13 cellular contexts compared by ENCODE assay signal in genomic region chr5:124755565-124755964, GRCh38. TPM values are rescaled to one million over a fixed set of nuclear protein-coding genes. Genes with fewer than 3 reads are reported as not detected.
DNase-seq lines count a peak whose midpoint lies in the region; ATAC-seq, FAIRE-seq and TF ChIP-seq lines count a peak whose summit lies in the region.
"Had no signal": no experiment of that assay in that cellular context is flagged by ENCODE, and none has a peak within 500 bp of the region (broad histone marks: within the 10 kb centered on the region; RNA-seq: fewer than 3 reads in every experiment).

No MANE protein-coding gene starts in this region.

- ATAC-seq in GM18858 (IDR thresholded peaks at IDR 0.05; ENCODE audit: unreplicated experiment), result no peak
- ATAC-seq in CD8-positive, alpha-beta T cell, result no peak
- ATAC-seq: activated CD8-positive, alpha-beta T cell treated with anti-CD3 and anti-CD28 coated beads for 36 hours; esophagus mucosa; stimulated activated effector memory CD8-positive, alpha-beta T cell treated with anti-CD3 and anti-CD28 coated beads, Interleukin-12 subunit alpha, Interleukin-12 subunit beta, amount 100 ng/mL, for 72 hours had no signal

- H3K4me1 ChIP-seq in CD8-positive, alpha-beta T cell (ENCODE audit: insufficient read depth, low read length), result no peaks in the 10 kb centered on the region
- H3K4me1 ChIP-seq in effector memory CD4-positive, alpha-beta T cell (ENCODE audit: control insufficient read depth, insufficient read depth, low read length, poor library complexity, severe bottlenecking), result no peaks in the 10 kb centered on the region

- CTCF ChIA-PET in CD8-positive, alpha-beta T cell (lab: Charles Lee), result no interaction called here

- H3K27ac ChIP-seq in CD8-positive, alpha-beta T cell (ENCODE audit: low read depth, low read length), result no peak overlapping the region
- no peak overlapping the region for H3K27ac ChIP-seq in effector memory CD4-positive, alpha-beta T cell (ENCODE audit: insufficient read depth, low read length, poor library complexity, severe bottlenecking)

- no peak for FAIRE-seq in GM12892 (lab: Jason Lieb, UNC)

- H3K27me3 ChIP-seq in CD8-positive, alpha-beta T cell (ENCODE audit: insufficient read depth, low read length), result no peaks in the 10 kb centered on the region
- no peaks in the 10 kb centered on the region for H3K27me3 ChIP-seq in effector memory CD4-positive, alpha-beta T cell (replicated peaks; ENCODE audit: control insufficient read depth, insufficient read depth, low read length, poor library complexity, severe bottlenecking)

- peaks cover 46% of the 10 kb centered on the region for H3K4me1 Mint-ChIP-seq in brain
- no peaks in the 10 kb centered on the region for H3K4me1 Mint-ChIP-seq in CD8-positive, alpha-beta T cell (ENCODE audit: low read depth)
- H3K4me1 Mint-ChIP-seq: stimulated activated effector memory CD8-positive, alpha-beta T cell treated with anti-CD3 and anti-CD28 coated beads, Interleukin-12 subunit alpha, Interleukin-12 subunit beta, amount 100 ng/mL, for 72 hours had no signal

- peak overlapping the region; percentile 7 to 87 (median 69) for H3K27ac Mint-ChIP-seq in brain
- H3K27ac Mint-ChIP-seq in CD8-positive, alpha-beta T cell, result no peak overlapping the region
- H3K27ac Mint-ChIP-seq: activated CD8-positive, alpha-beta T cell treated with anti-CD3 and anti-CD28 coated beads for 36 hours; memory B cell; stimulated activated effector memory CD8-positive, alpha-beta T cell treated with anti-CD3 and anti-CD28 coated beads, Interleukin-12 subunit alpha, Interleukin-12 subunit beta, amount 100 ng/mL, for 72 hours had no signal

- POLR2A ChIA-PET in CD8-positive, alpha-beta T cell (lab: Charles Lee), result interaction anchor here (0.6 kb wide), 1 partner anchor 40 kb away, joined by 3 read pairs; no protein-coding TSS in a partner anchor

- intact Hi-C loops in CD8-positive, alpha-beta T cell (cut with DNase I, micrococcal nuclease), result no loop called here

- DNase-seq in EL, result peak; percentile 31
- peak; percentile 53 for DNase-seq in NCI-H2196 treated with DMSO at 0.1 percent for 48 hours (lab: John Stamatoyannopoulos, UW; ENCODE audit: unreplicated experiment)
- peak; percentile 60 for DNase-seq in midbrain (lab: John Stamatoyannopoulos, UW)
- DNase-seq in CD8-positive, alpha-beta T cell, result no peak
- DNase-seq in GM12892 (ENCODE audit: insufficient read length), result no peak
- no peak for DNase-seq in effector memory CD4-positive, alpha-beta T cell
- DNase-seq: activated CD8-positive, alpha-beta T cell treated with anti-CD3 and anti-CD28 coated beads for 36 hours; MM.1S had no signal

- peaks cover 0 to 3% (median 0%) of the 10 kb centered on the region in 5 experiments for H3K9me3 Mint-ChIP-seq in brain
- no peaks in the 10 kb centered on the region for H3K9me3 Mint-ChIP-seq in CD8-positive, alpha-beta T cell
- H3K9me3 Mint-ChIP-seq: memory B cell had no signal

- no peaks in the 10 kb centered on the region for H3K36me3 ChIP-seq in CD8-positive, alpha-beta T cell (ENCODE audit: insufficient read depth, low read length)
- H3K36me3 ChIP-seq in effector memory CD4-positive, alpha-beta T cell (ENCODE audit: control insufficient read depth, insufficient read depth, low read length), result no peaks in the 10 kb centered on the region

- TF ChIP-seq POLR2A in GM12892 (IDR thresholded peaks at IDR 0.05; ENCODE audit: low read depth, low read length), result no peak

- H3K4me3 Mint-ChIP-seq in brain, result peak overlapping the region in 4 of 5 experiments; percentile 43 to 73 (median 56)
- H3K4me3 Mint-ChIP-seq in CD8-positive, alpha-beta T cell, result no peak overlapping the region
- H3K4me3 Mint-ChIP-seq: activated CD8-positive, alpha-beta T cell treated with anti-CD3 and anti-CD28 coated beads for 36 hours; stimulated activated effector memory CD8-positive, alpha-beta T cell treated with anti-CD3 and anti-CD28 coated beads, Interleukin-12 subunit alpha, Interleukin-12 subunit beta, amount 100 ng/mL, for 72 hours had no signal

- H3K36me3 Mint-ChIP-seq in brain, result no peaks in the 10 kb centered on the region
- H3K36me3 Mint-ChIP-seq in CD8-positive, alpha-beta T cell, result no peaks in the 10 kb centered on the region
- H3K36me3 Mint-ChIP-seq: memory B cell; stimulated activated effector memory CD8-positive, alpha-beta T cell treated with anti-CD3 and anti-CD28 coated beads, Interleukin-12 subunit alpha, Interleukin-12 subunit beta, amount 100 ng/mL, for 72 hours had no signal

- H3K27me3 Mint-ChIP-seq in brain, result peaks cover 6% of the 10 kb centered on the region
- H3K27me3 Mint-ChIP-seq in CD8-positive, alpha-beta T cell (ENCODE audit: low read depth), result peaks cover 10% of the 10 kb centered on the region
- H3K27me3 Mint-ChIP-seq: memory B cell had no signal

- H3K9me3 ChIP-seq in CD8-positive, alpha-beta T cell (ENCODE audit: low read length), result no peaks in the 10 kb centered on the region
- no peaks in the 10 kb centered on the region for H3K9me3 ChIP-seq in effector memory CD4-positive, alpha-beta T cell (ENCODE audit: control insufficient read depth, low read length)

- TF ChIP-seq CTCF in brain (conservative IDR thresholded peaks at IDR 0.05), result no peak
- no peak for TF ChIP-seq CTCF in CD8-positive, alpha-beta T cell (IDR thresholded peaks at IDR 0.05)

- no peak overlapping the region for H3K4me3 ChIP-seq in CD8-positive, alpha-beta T cell (ENCODE audit: low read depth, low read length)
- no peak overlapping the region for H3K4me3 ChIP-seq in effector memory CD4-positive, alpha-beta T cell (ENCODE audit: insufficient read depth, low read depth, low read length, poor library complexity, severe bottlenecking)

RNA-seq across cellular contexts. Expression of gene ZNF608, which starts 9.1 kb away (rescaled TPM):
- polyA plus RNA-seq in brain (ENCODE audit: insufficient read depth, low read depth, low replicate concordance), result 15.6 TPM
- 1 to 10 TPM in 1 of 2 experiments, under 1 TPM in 1; 0.27 to 1.1 TPM for total RNA-seq in CD8-positive, alpha-beta T cell
- polyA plus RNA-seq in GM12892 (2012; ENCODE audit: missing spikeins), result 12.9 TPM
- total RNA-seq: activated CD8-positive, alpha-beta T cell treated with anti-CD3 and anti-CD28 coated beads for 36 hours had no signal

Comparison
In these comparisons a context has a peak if more than half of its experiments do, and no peak if none do; other contexts are left out.
1. DNase-seq: peak in EL (single experiment), NCI-H2196 treated with DMSO at 0.1 percent for 48 hours (single experiment) and midbrain (single experiment); none in CD8-positive, alpha-beta T cell (0 of 7), GM12892 (single experiment) and effector memory CD4-positive, alpha-beta T cell (0 of 3).